Comparison of ENCODE assay signal across 2 cellular contexts in genomic region chr16:13928644-13929043, GRCh38.
A peak's percentile ranks its signal among the peaks of the same experiment; 100 is the strongest.
TF ChIP-seq lines count a peak whose summit lies in the region.

No MANE protein-coding gene starts in this region.

TF ChIP-seq in IMR-90, 13 proteins besides CTCF, POLR2A, EP300 and RAD21:
- no peak for TF ChIP-seq MAZ (IDR thresholded peaks at IDR 0.05; ENCODE audit: borderline replicate concordance, low read depth, low read length)
- peak; percentile 84 for TF ChIP-seq MAFK (IDR thresholded peaks at IDR 0.05; ENCODE audit: low read depth, low read length)

TF ChIP-seq in K562, 482 proteins besides CTCF, POLR2A, EP300 and RAD21:
- TF ChIP-seq SMARCA4 (IDR thresholded peaks at IDR 0.05) (no peak), PATZ1 (CRISPR knock-in tag; IDR thresholded peaks at IDR 0.05; ENCODE audit: borderline replicate concordance) (no peak), TEAD1 (CRISPR knock-in tag; IDR thresholded peaks at IDR 0.05) (no peak), ZNF316 (IDR thresholded peaks at IDR 0.05) (peak; percentile 82), ATF3 (IDR thresholded peaks at IDR 0.05) (no peak), ATF3 (CRISPR knock-in tag; conservative IDR thresholded peaks at IDR 0.05) (no peak), C11orf30 (IDR thresholded peaks at IDR 0.05; ENCODE audit: low read depth) (peak; percentile 63), GABPB1 (CRISPR knock-in tag; IDR thresholded peaks at IDR 0.05) (no peak), MAFF (IDR thresholded peaks at IDR 0.05; ENCODE audit: low read length) (peak; percentile 68; the same call in 1 of the 2 replicates), TGIF2 (CRISPR knock-in tag; IDR thresholded peaks at IDR 0.05) (no peak), MAFK (IDR thresholded peaks at IDR 0.05; ENCODE audit: low read length) (peak; percentile 74), HES1 (IDR thresholded peaks at IDR 0.05; ENCODE audit: low read depth) (no peak), REST (CRISPR knock-in tag; IDR thresholded peaks at IDR 0.05; ENCODE audit: low read depth) (no peak), JUN (IDR thresholded peaks at IDR 0.05; ENCODE audit: borderline replicate concordance, low read depth, low read length) (no peak), JUN (CRISPR knock-in tag; IDR thresholded peaks at IDR 0.05; ENCODE audit: borderline replicate concordance) (no peak), DEAF1 (CRISPR knock-in tag; IDR thresholded peaks at IDR 0.05) (no peak), HCFC1 (IDR thresholded peaks at IDR 0.05; ENCODE audit: low read depth, low read length) (no peak)
